ENCODE assay signal across 16 cellular contexts in the genomic region with DNA sequence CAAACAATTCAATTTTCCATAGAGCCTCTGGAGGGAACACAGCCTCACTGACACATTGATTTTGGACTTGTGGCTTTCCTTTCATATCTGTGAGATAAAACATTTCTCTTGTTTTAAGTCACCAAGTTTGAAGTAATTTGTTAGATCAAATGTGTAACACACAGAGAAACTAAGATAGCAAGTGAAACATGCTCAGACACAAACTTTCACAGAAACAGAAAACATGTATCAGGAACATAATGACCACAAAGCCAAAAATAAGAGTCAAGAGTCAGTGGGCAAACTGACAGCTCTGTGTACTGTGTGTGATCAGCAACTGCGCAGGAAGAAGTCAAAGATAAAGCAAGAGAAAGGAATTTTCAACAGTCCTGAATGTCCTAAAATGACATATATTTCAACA.
DNase-seq lines count a peak whose midpoint lies in the region; ATAC-seq, FAIRE-seq and TF ChIP-seq lines count a peak whose summit lies in the region.
"Had no signal": no experiment of that assay in that cellular context is flagged by ENCODE, and none has a peak within 500 bp of the region (broad histone marks: within the 10 kb centered on the region; RNA-seq: fewer than 3 reads in every experiment).

No MANE protein-coding gene starts in this region.

- no peaks in the 10 kb centered on the region for H3K36me3 Mint-ChIP-seq in activated naive CD4-positive, alpha-beta T cell treated with anti-CD3 and anti-CD28 coated beads, Interleukin-2, amount 10 ng/mL, durations not matched to agents 7 days and 5 days
- H3K36me3 Mint-ChIP-seq: CD4-positive, CD25-positive, alpha-beta regulatory T cell had no signal

- no peak overlapping the region for H2AFZ ChIP-seq in MM.1S (ENCODE audit: low read length)

- no peak for FAIRE-seq in HTR-8/SVneo (lab: Jason Lieb, UNC)

- H3K27ac ChIP-seq in MM.1S (ENCODE audit: low read length) (peak overlapping the region; percentile 59; the same call in 1 of the 2 replicates), RWPE1 (no peak overlapping the region)
- H3K27ac ChIP-seq: suprapubic skin had no signal

- no peaks in the 10 kb centered on the region for H3K27me3 Mint-ChIP-seq in activated naive CD4-positive, alpha-beta T cell treated with anti-CD3 and anti-CD28 coated beads, Interleukin-2, amount 10 ng/mL, durations not matched to agents 7 days and 5 days
- H3K27me3 Mint-ChIP-seq: CD4-positive, CD25-positive, alpha-beta regulatory T cell had no signal

- no peaks in the 10 kb centered on the region for H3K27me3 ChIP-seq in MM.1S (replicated peaks; ENCODE audit: insufficient read depth, low read length)
- H3K27me3 ChIP-seq: suprapubic skin had no signal

- peak overlapping the region; percentile 19; the same call in 1 of the 2 replicates for H3K4me3 ChIP-seq in MM.1S (ENCODE audit: low read length)
- H3K4me3 ChIP-seq: suprapubic skin had no signal

- POLR2A ChIA-PET in RWPE1 (lab: Yijun Ruan, JAX; ENCODE audit: low non-redundant PET): no interaction called here

- H3K36me3 ChIP-seq in MM.1S (replicated peaks; ENCODE audit: insufficient read depth, low read length): no peaks in the 10 kb centered on the region
- H3K36me3 ChIP-seq: suprapubic skin had no signal

- no peak overlapping the region for H3K27ac Mint-ChIP-seq in activated naive CD4-positive, alpha-beta T cell treated with anti-CD3 and anti-CD28 coated beads, Interleukin-2, amount 10 ng/mL, durations not matched to agents 7 days and 5 days
- H3K27ac Mint-ChIP-seq: T-helper 2 cell treated with Interferon-gamma antibody and Interleukin-4, amounts not matched to agents 5 μg/mL and 100 μg/mL, for 36 hours had no signal

- H3F3A ChIP-seq in MM.1S (ENCODE audit: insufficient read depth, low read length): peaks cover 3% of the 10 kb centered on the region; the same call in 1 of the 2 replicates

- DNase-seq in MM.1S (peak; percentile 60), RWPE1 (ENCODE audit: low spot score) (no peak), HTR-8/SVneo (ENCODE audit: insufficient read length, low spot score) (no peak)
- no peak for DNase-seq in activated naive CD4-positive, alpha-beta T cell treated with anti-CD3 and anti-CD28 coated beads, Interleukin-2, amount 50 U/mL, for 16 hours
- no peak for DNase-seq in activated naive CD4-positive, alpha-beta T cell treated with anti-CD3 and anti-CD28 coated beads, Interleukin-2, amount 10 ng/mL, durations not matched to agents 7 days and 5 days
- DNase-seq: anterior cingulate cortex; CD4-positive, CD25-positive, alpha-beta regulatory T cell; effector CD8-positive, alpha-beta T cell; mesendoderm; NCI-H1694 treated with DMSO at 0.1 percent for 48 hours; posterior cingulate gyrus had no signal

- no peak overlapping the region for H3K4me3 Mint-ChIP-seq in activated naive CD4-positive, alpha-beta T cell treated with anti-CD3 and anti-CD28 coated beads, Interleukin-2, amount 10 ng/mL, durations not matched to agents 7 days and 5 days
- H3K4me3 Mint-ChIP-seq: CD4-positive, CD25-positive, alpha-beta regulatory T cell; T-helper 2 cell treated with Interferon-gamma antibody and Interleukin-4, amounts not matched to agents 5 μg/mL and 100 μg/mL, for 36 hours had no signal

- H3K9ac ChIP-seq in MM.1S (ENCODE audit: low read length): no peak overlapping the region

- no peaks in the 10 kb centered on the region for H3K4me1 Mint-ChIP-seq in activated naive CD4-positive, alpha-beta T cell treated with anti-CD3 and anti-CD28 coated beads, Interleukin-2, amount 10 ng/mL, durations not matched to agents 7 days and 5 days
- H3K4me1 Mint-ChIP-seq: CD4-positive, CD25-positive, alpha-beta regulatory T cell had no signal

- no peaks in the 10 kb centered on the region for H3K9me3 ChIP-seq in MM.1S (replicated peaks; ENCODE audit: insufficient read depth, low read length)

- H4K20me1 ChIP-seq in MM.1S (ENCODE audit: insufficient read depth, low read length): no peaks in the 10 kb centered on the region

- H3K9me3 Mint-ChIP-seq in activated naive CD4-positive, alpha-beta T cell treated with anti-CD3 and anti-CD28 coated beads, Interleukin-2, amount 10 ng/mL, durations not matched to agents 7 days and 5 days: peaks cover 17% of the 10 kb centered on the region

- H3K79me2 ChIP-seq in MM.1S (ENCODE audit: low read length): no peaks in the 10 kb centered on the region

- H3K9me2 ChIP-seq in MM.1S (replicated peaks; ENCODE audit: insufficient read depth, low read length): no peaks in the 10 kb centered on the region

- peaks cover 6% of the 10 kb centered on the region; the same call in 1 of the 2 replicates for H3K4me1 ChIP-seq in MM.1S (ENCODE audit: low read length)
- H3K4me1 ChIP-seq: suprapubic skin had no signal

- TF ChIP-seq CTCF in MM.1S (IDR thresholded peaks at IDR 0.05; ENCODE audit: low read length): no peak
- no peak for TF ChIP-seq CTCF in RWPE1 (conservative IDR thresholded peaks at IDR 0.05; ENCODE audit: low read depth)

- ATAC-seq in GM18520 (IDR thresholded peaks at IDR 0.05; ENCODE audit: unreplicated experiment): peak; percentile 72
- peak; percentile 94 for ATAC-seq in GM21423 (IDR thresholded peaks at IDR 0.05; ENCODE audit: unreplicated experiment)
- peak; percentile 100 for ATAC-seq in HG03025 (IDR thresholded peaks at IDR 0.05; ENCODE audit: low FRiP score, unreplicated experiment)

- CTCF ChIA-PET in activated naive CD4-positive, alpha-beta T cell treated with anti-CD3 and anti-CD28 coated beads, Interleukin-2, amount 10 ng/mL, durations not matched to agents 7 days and 5 days (lab: Charles Lee): no interaction called here
- CTCF ChIA-PET in RWPE1 (lab: Yijun Ruan, JAX): no interaction called here

- peak overlapping the region; percentile 48 for H3K4me2 ChIP-seq in MM.1S (ENCODE audit: low read depth, low read length)
